13 cellular contexts compared by ENCODE assay signal in the genomic region with DNA sequence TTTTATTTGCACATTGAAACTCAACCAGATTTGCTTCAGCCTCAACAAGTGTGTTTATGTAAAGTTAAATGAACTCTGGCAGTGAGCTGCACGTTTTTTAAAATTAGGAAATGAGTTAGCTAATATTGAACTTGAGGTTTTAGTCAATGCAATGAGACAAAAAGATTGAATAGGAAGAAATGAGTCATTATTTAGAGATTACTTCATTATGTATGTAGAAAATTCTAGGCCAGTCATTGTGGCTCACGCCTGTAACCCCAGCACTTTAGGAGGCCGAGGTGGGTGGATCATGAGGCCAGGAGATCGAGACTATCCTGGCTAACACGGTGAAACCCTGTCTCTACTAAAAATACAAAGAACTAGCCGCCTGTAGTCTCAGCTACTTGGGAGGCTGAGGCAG. TPM values are rescaled to one million over a fixed set of nuclear protein-coding genes. Genes with fewer than 3 reads are reported as not detected.
DNase-seq lines count a peak whose midpoint lies in the region; ATAC-seq, FAIRE-seq and TF ChIP-seq lines count a peak whose summit lies in the region.
"Had no signal": no experiment of that assay in that cellular context is flagged by ENCODE, and none has a peak within 500 bp of the region (broad histone marks: within the 10 kb centered on the region; RNA-seq: fewer than 3 reads in every experiment).

No MANE protein-coding gene starts in this region.

- peak overlapping the region; percentile 30 for H3K27ac Mint-ChIP-seq in activated naive CD4-positive, alpha-beta T cell treated with anti-CD3 and anti-CD28 coated beads, Interleukin-2, amount 50 U/mL, for 24 hours
- no peak overlapping the region for H3K27ac Mint-ChIP-seq in astrocyte (ENCODE audit: unreplicated experiment)
- H3K27ac Mint-ChIP-seq: mesothelial cell of epicardium had no signal

- H3K4me2 ChIP-seq in astrocyte (ENCODE audit: low read length) = no peak overlapping the region

- H2AFZ ChIP-seq in astrocyte (ENCODE audit: low read depth, low read length) = no peak overlapping the region

- no peak overlapping the region for H3K9ac ChIP-seq in astrocyte (ENCODE audit: low read length)

- H3K36me3 ChIP-seq in astrocyte (ENCODE audit: insufficient read depth, low read length) = no peaks in the 10 kb centered on the region
- H3K36me3 ChIP-seq: pancreas had no signal

- H3K4me1 ChIP-seq in astrocyte (ENCODE audit: insufficient read depth, low read length) = peaks cover 15% of the 10 kb centered on the region
- H3K4me1 ChIP-seq: pancreas had no signal

- H3K4me1 Mint-ChIP-seq in activated naive CD4-positive, alpha-beta T cell treated with anti-CD3 and anti-CD28 coated beads, Interleukin-2, amount 50 U/mL, for 24 hours = peaks cover 13% of the 10 kb centered on the region
- H3K4me1 Mint-ChIP-seq in astrocyte (ENCODE audit: low read depth, unreplicated experiment) = no peaks in the 10 kb centered on the region
- H3K4me1 Mint-ChIP-seq: mesothelial cell of epicardium had no signal

- DNase-seq in activated naive CD4-positive, alpha-beta T cell treated with anti-CD3 and anti-CD28 coated beads, Interleukin-2, amount 50 U/mL, for 16 hours = no peak
- DNase-seq in MV-4-11 (lab: John Stamatoyannopoulos, UW) = peak; percentile 79
- DNase-seq in astrocyte (ENCODE audit: low read depth) = peak; percentile 81
- DNase-seq in renal cortical epithelial cell (ENCODE audit: low read depth) = peak; percentile 92
- no peak for DNase-seq in NCI-H1092 (lab: John Stamatoyannopoulos, UW)
- DNase-seq: NCI-H1930, pancreas had no signal

- no peaks in the 10 kb centered on the region for H3K27me3 ChIP-seq in astrocyte (ENCODE audit: insufficient read depth, low read length)

- peaks cover 6% of the 10 kb centered on the region for H3K36me3 Mint-ChIP-seq in activated naive CD4-positive, alpha-beta T cell treated with anti-CD3 and anti-CD28 coated beads, Interleukin-2, amount 50 U/mL, for 24 hours
- no peaks in the 10 kb centered on the region for H3K36me3 Mint-ChIP-seq in astrocyte (ENCODE audit: low read depth, unreplicated experiment)
- H3K36me3 Mint-ChIP-seq: mesothelial cell of epicardium had no signal

- H3K9me3 Mint-ChIP-seq in activated naive CD4-positive, alpha-beta T cell treated with anti-CD3 and anti-CD28 coated beads, Interleukin-2, amount 50 U/mL, for 24 hours = peaks cover 11% of the 10 kb centered on the region
- peaks cover 16% of the 10 kb centered on the region for H3K9me3 Mint-ChIP-seq in astrocyte (ENCODE audit: unreplicated experiment)

- ATAC-seq in GM21528 (IDR thresholded peaks at IDR 0.05; ENCODE audit: low FRiP score, unreplicated experiment) (no peak), GM18858 (IDR thresholded peaks at IDR 0.05; ENCODE audit: unreplicated experiment) (no peak)
- ATAC-seq: K562, pancreas had no signal

- no peaks in the 10 kb centered on the region for H3K9me3 ChIP-seq in astrocyte (ENCODE audit: insufficient read depth, low read depth, low read length)
- H3K9me3 ChIP-seq: pancreas had no signal

- H4K20me1 ChIP-seq in astrocyte (ENCODE audit: insufficient read depth, low read length) = no peaks in the 10 kb centered on the region

- peaks cover 15% of the 10 kb centered on the region for H3K27me3 Mint-ChIP-seq in activated naive CD4-positive, alpha-beta T cell treated with anti-CD3 and anti-CD28 coated beads, Interleukin-2, amount 50 U/mL, for 24 hours
- no peaks in the 10 kb centered on the region for H3K27me3 Mint-ChIP-seq in astrocyte (ENCODE audit: low read depth, unreplicated experiment)

- H3K4me3 Mint-ChIP-seq in activated naive CD4-positive, alpha-beta T cell treated with anti-CD3 and anti-CD28 coated beads, Interleukin-2, amount 50 U/mL, for 24 hours = no peak overlapping the region
- H3K4me3 Mint-ChIP-seq in astrocyte (ENCODE audit: unreplicated experiment) = no peak overlapping the region
- H3K4me3 Mint-ChIP-seq: mesothelial cell of epicardium had no signal

- TF ChIP-seq CTCF in astrocyte (IDR thresholded peaks at IDR 0.05; ENCODE audit: insufficient read depth, low read depth, low read length) = no peak

- H3K79me2 ChIP-seq in astrocyte (ENCODE audit: insufficient read depth, low read length) = no peaks in the 10 kb centered on the region

- no peak for FAIRE-seq in astrocyte (lab: Jason Lieb, UNC)
- FAIRE-seq: endometrium, K562, pancreas had no signal

- H3K27ac ChIP-seq in astrocyte (ENCODE audit: low read depth, low read length) = no peak overlapping the region
- H3K27ac ChIP-seq: pancreas had no signal

- H3K4me3 ChIP-seq in astrocyte (ENCODE audit: insufficient read depth, low read depth, low read length) = no peak overlapping the region
- H3K4me3 ChIP-seq: K562, pancreas had no signal

RNA-seq across cellular contexts. Expression of gene CD70, which starts 22.8 kb away (rescaled TPM):
- total RNA-seq in astrocyte (0.34 and 0.48 TPM in 2 replicates), renal cortical epithelial cell (26.0 and 112 TPM in 2 replicates)
- total RNA-seq: mesothelial cell of epicardium had no signal

RNA-seq across cellular contexts. Expression of gene TNFSF14, which starts 56.2 kb away (rescaled TPM):
- total RNA-seq in astrocyte = not detected in 2 replicates
- total RNA-seq in renal cortical epithelial cell = 3.1 TPM in 1 of 2 replicates, not detected in the other

Comparison
In these comparisons a context has a peak if more than half of its experiments do, and no peak if none do; other contexts are left out.
1. DNase-seq: peak in MV-4-11 (single experiment), astrocyte (single experiment) and renal cortical epithelial cell (single experiment); none in activated naive CD4-positive, alpha-beta T cell treated with anti-CD3 and anti-CD28 coated beads, Interleukin-2, amount 50 U/mL, for 16 hours (single experiment) and NCI-H1092 (single experiment).
2. RNA of gene CD70, which starts 22.8 kb away (total RNA-seq): 26.0 to 112 TPM in renal cortical epithelial cell; 0.34 to 0.48 TPM in astrocyte; every median in the first group is over 10 times any median in the second.